Comparison of ENCODE assay signal across 8 cellular contexts in the genomic region with DNA sequence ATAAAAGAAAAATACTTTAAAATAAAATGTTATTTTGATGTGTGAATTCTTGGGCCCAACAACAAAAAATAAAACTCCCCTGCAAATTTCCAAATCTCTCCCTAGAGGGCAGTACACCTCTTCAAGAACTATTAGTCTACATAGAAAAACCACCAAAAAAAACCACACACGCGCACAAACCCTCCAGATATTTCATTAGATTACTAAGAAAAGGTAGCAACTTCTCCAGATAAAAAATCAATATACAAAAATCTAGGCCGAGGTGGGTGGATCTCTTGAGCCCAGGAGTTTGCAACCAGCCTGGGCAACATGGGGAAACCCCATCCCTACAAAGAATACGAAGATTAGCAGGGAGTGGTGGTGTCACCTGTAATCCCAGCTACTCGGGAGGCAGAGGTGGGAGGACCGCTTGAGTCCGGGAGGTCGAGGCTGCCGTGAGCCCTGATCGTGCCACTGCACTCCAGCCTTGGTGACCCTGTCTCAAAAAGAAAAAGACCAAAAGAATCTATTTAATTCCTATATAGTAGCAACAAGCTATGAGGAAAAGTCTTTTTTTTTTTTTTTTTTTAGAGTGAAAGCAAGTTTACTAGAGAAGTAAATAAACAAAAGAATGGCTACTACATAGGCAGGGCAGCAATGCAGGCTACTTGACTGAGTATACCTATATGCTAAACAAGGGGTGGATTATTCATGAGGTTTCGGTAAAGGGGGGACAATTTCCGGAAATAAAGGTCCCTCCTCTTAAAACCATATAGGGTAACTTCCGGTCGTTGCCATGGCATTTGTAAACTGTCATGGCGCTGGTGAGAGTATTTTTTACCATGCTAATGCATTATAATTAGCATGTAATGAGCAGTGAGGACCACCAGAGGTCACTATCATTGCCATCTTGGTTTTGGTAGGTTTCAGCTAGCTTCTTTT. TPM values are rescaled to one million over a fixed set of nuclear protein-coding genes. Genes with fewer than 3 reads are reported as not detected.
A peak's percentile ranks its signal among the peaks of the same experiment; 100 is the strongest.
DNase-seq lines count a peak whose midpoint lies in the region; TF ChIP-seq lines count a peak whose summit lies in the region.

No MANE protein-coding gene starts in this region.

- no peaks in the 10 kb centered on the region for H3K9me3 Mint-ChIP-seq in Caco-2 (ENCODE audit: unreplicated experiment)

- H3K27me3 Mint-ChIP-seq in Caco-2 (ENCODE audit: insufficient read depth, unreplicated experiment), result no peaks in the 10 kb centered on the region

- H3K36me3 ChIP-seq in Caco-2 (ENCODE audit: control insufficient read depth, insufficient read depth, low read length) (no peaks in the 10 kb centered on the region), mucosa of rectum (ENCODE audit: control insufficient read depth in 2 of 2, insufficient read depth in 2 of 2, low read length in 2 of 2) (peaks cover 0 to 4% of the 10 kb centered on the region in 2 donors)

- H3K9me3 ChIP-seq in Caco-2 (peaks cover 3% of the 10 kb centered on the region; the same call in 1 of the 2 replicates), mucosa of rectum (ENCODE audit: control insufficient read depth in 2 of 2, low read length in 2 of 2) (no peaks in the 10 kb centered on the region)

- no TSS peak for BruUV-seq in Caco-2 (replicated peaks; lab: Mats Ljungman, UMichigan)

- POLR2A ChIA-PET in Caco-2 (lab: Charles Lee), result interaction anchor here (0.6 to 1.0 kb wide), 10 partner anchors 11 to 948 kb away, joined by 3 to 12 read pairs (median 4); partner anchors contain the start of gene CAPN5

- H3K27me3 ChIP-seq in Caco-2 (replicated peaks; ENCODE audit: control insufficient read depth, insufficient read depth, low read length), result no peaks in the 10 kb centered on the region
- H3K27me3 ChIP-seq in mucosa of rectum (ENCODE audit: control insufficient read depth in 2 of 2, insufficient read depth in 2 of 2, low read length in 2 of 2), result peaks cover 6% of the 10 kb centered on the region in 2 donors

- TF ChIP-seq POLR2A in erythroblast (IDR thresholded peaks at IDR 0.05; ENCODE audit: low read length), result no peak

- peaks cover 5% of the 10 kb centered on the region for H3K36me3 Mint-ChIP-seq in Caco-2 (ENCODE audit: insufficient read depth, unreplicated experiment)

- peak overlapping the region; percentile 49 for H3K27ac Mint-ChIP-seq in Caco-2 (ENCODE audit: unreplicated experiment)

- H3K4me1 ChIP-seq in Caco-2, result peaks cover 9% of the 10 kb centered on the region; the same call in 1 of the 2 replicates
- H3K4me1 ChIP-seq in mucosa of rectum (ENCODE audit: control insufficient read depth in 2 of 2, insufficient read depth in 2 of 2, low read length in 2 of 2), result peaks cover 18 to 25% of the 10 kb centered on the region in 2 donors

- H3K4me3 ChIP-seq in Caco-2 (ENCODE audit: low read depth, low read length) (peak overlapping the region; percentile 41), mucosa of rectum (ENCODE audit: low read length in 2 of 2) (peak overlapping the region; percentile 64 to 67)

- CTCF ChIA-PET in Caco-2 (lab: Charles Lee), result interaction anchor here (0.5 to 2.8 kb wide), 53 partner anchors 12 to 1043 kb away, joined by 3 to 380 read pairs (median 5); partner anchors contain the start of genes B3GNT6, CAPN5 and MYO7A

- peak; percentile 92 to 94 for DNase-seq in Caco-2
- DNase-seq in GM20000 (ENCODE audit: low spot score), result peak; percentile 85
- DNase-seq in HUDEP-2 (lab: John Stamatoyannopoulos, UW; ENCODE audit: unreplicated experiment in 76 of 76), result peak in 71 of 76 experiments; percentile 19 to 92 (median 74)
- DNase-seq in NOMO-1 treated with DMSO at 0.1 percent for 48 hours (lab: John Stamatoyannopoulos, UW; ENCODE audit: unreplicated experiment), result peak; percentile 92
- DNase-seq in activated CD8-positive, alpha-beta memory T cell treated with anti-CD3 and anti-CD28 coated beads, Interleukin-2, amount 50 U/mL, for 24 hours (ENCODE audit: extremely low read depth), result peak; percentile 64
- peak; percentile 94 to 95 for DNase-seq in erythroblast (lab: John Stamatoyannopoulos, UW)
- peak; percentile 53 to 80 for DNase-seq in stimulated activated CD8-positive, alpha-beta memory T cell treated with anti-CD3 and anti-CD28 coated beads, Interleukin-7, amount 100 ng/mL, for 4 hours (ENCODE audit: low read depth in 2 of 2)

- TF ChIP-seq CTCF in Caco-2 (IDR thresholded peaks at IDR 0.05; ENCODE audit: insufficient read depth in 1 of 2, low read depth in 1 of 2, low read length in 1 of 2, severe bottlenecking in 1 of 2, unreplicated experiment in 1 of 2) (peak; percentile 81 to 82), GM20000 (IDR thresholded peaks at IDR 0.05; ENCODE audit: extremely low read depth, missing control alignments) (peak; percentile 42)

- H3K9ac ChIP-seq in mucosa of rectum (ENCODE audit: low read depth in 1 of 2, low read length in 2 of 2), result peak overlapping the region; percentile 60 to 68

- H3K4me1 Mint-ChIP-seq in Caco-2 (ENCODE audit: low read depth, unreplicated experiment), result peaks cover 15% of the 10 kb centered on the region

- peak overlapping the region; percentile 68 to 80 for H3K27ac ChIP-seq in mucosa of rectum (ENCODE audit: low read depth in 2 of 2, low read length in 2 of 2)

- peak overlapping the region; percentile 65 for H3K4me3 Mint-ChIP-seq in Caco-2 (ENCODE audit: unreplicated experiment)

- intact Hi-C loops in Caco-2 (cut with micrococcal nuclease; ENCODE audit: unreplicated experiment), result loop anchor here (1.0 to 5.0 kb wide), 9 partner anchors 19 to 141 kb away; partner anchors contain the start of gene CAPN5

RNA-seq across cellular contexts. Expression of gene B3GNT6, which starts 13.1 kb away (rescaled TPM):
- not detected in 2 replicates for total RNA-seq in Caco-2 (2022)

RNA-seq across cellular contexts. Expression of gene CAPN5, which starts 19.5 kb away (rescaled TPM):
- 18.8 and 21.2 TPM in 2 replicates for total RNA-seq in Caco-2 (2022)

RNA-seq across cellular contexts. Expression of gene OMP, which starts 55.4 kb away (rescaled TPM):
- 0.70 and 2.5 TPM in 2 replicates for total RNA-seq in Caco-2 (2022)

Comparison
In these comparisons a context has a peak if more than half of its experiments do, and no peak if none do; other contexts are left out.
1. Peak in every context shown above with its lines: DNase-seq, H3K4me3 ChIP-seq and H3K27ac ChIP-seq.